In genomic region chr1:20255666-20256065, GRCh38 we compare ENCODE assay signal across 9 cellular contexts. TPM values are rescaled to one million over a fixed set of nuclear protein-coding genes. Genes with fewer than 3 reads are reported as not detected.
DNase-seq lines count a peak whose midpoint lies in the region; ATAC-seq and TF ChIP-seq lines count a peak whose summit lies in the region.
"Had no signal": no experiment of that assay in that cellular context is flagged by ENCODE, and none has a peak within 500 bp of the region (broad histone marks: within the 10 kb centered on the region; RNA-seq: fewer than 3 reads in every experiment).

No MANE protein-coding gene starts in this region.

- peak overlapping the region in 1 of 2 donors; percentile 2 for H3K9ac ChIP-seq in colonic mucosa (ENCODE audit: low read depth in 2 of 2, low read length in 2 of 2)
- H3K9ac ChIP-seq in smooth muscle cell (ENCODE audit: low read depth) = no peak overlapping the region

- peak overlapping the region; percentile 62 for H3K27ac ChIP-seq in colonic mucosa
- no peak overlapping the region for H3K27ac ChIP-seq in smooth muscle cell (ENCODE audit: low read depth)
- no peak overlapping the region for H3K27ac ChIP-seq in lower lobe of right lung

- CTCF ChIA-PET in activated CD8-positive, alpha-beta T cell treated with anti-CD3 and anti-CD28 coated beads for 36 hours (lab: Charles Lee) = interaction anchor here (1.2 to 1.3 kb wide), 2 partner anchors 106 to 170 kb away, joined by 3 read pairs; no protein-coding TSS in a partner anchor
- CTCF ChIA-PET in activated CD8-positive, alpha-beta T cell treated with anti-CD3 and anti-CD28 coated beads, Interleukin-2, amount 10 ng/mL, durations not matched to agents 7 days and 5 days (lab: Charles Lee) = no interaction called here

- no peaks in the 10 kb centered on the region for H3F3A ChIP-seq in smooth muscle cell (ENCODE audit: low read depth)

- H3K4me1 Mint-ChIP-seq in activated CD8-positive, alpha-beta T cell treated with anti-CD3 and anti-CD28 coated beads for 36 hours (ENCODE audit: low read depth) = no peaks in the 10 kb centered on the region
- H3K4me1 Mint-ChIP-seq in activated CD8-positive, alpha-beta T cell treated with anti-CD3 and anti-CD28 coated beads, Interleukin-2, amount 10 ng/mL, durations not matched to agents 7 days and 5 days (ENCODE audit: low read depth) = no peaks in the 10 kb centered on the region
- peaks cover under 1% of the 10 kb centered on the region for H3K4me1 Mint-ChIP-seq in type B pancreatic cell (ENCODE audit: unreplicated experiment)

- peaks cover 3% of the 10 kb centered on the region for H3K27me3 Mint-ChIP-seq in activated CD8-positive, alpha-beta T cell treated with anti-CD3 and anti-CD28 coated beads for 36 hours
- peaks cover 19% of the 10 kb centered on the region for H3K27me3 Mint-ChIP-seq in activated CD8-positive, alpha-beta T cell treated with anti-CD3 and anti-CD28 coated beads, Interleukin-2, amount 10 ng/mL, durations not matched to agents 7 days and 5 days (ENCODE audit: low read depth)
- H3K27me3 Mint-ChIP-seq in type B pancreatic cell = peaks cover 19% of the 10 kb centered on the region

- H3K9me3 ChIP-seq in colonic mucosa = no peaks in the 10 kb centered on the region
- H3K9me3 ChIP-seq in smooth muscle cell (replicated peaks; ENCODE audit: low read depth) = no peaks in the 10 kb centered on the region
- no peaks in the 10 kb centered on the region for H3K9me3 ChIP-seq in lower lobe of right lung

- peak overlapping the region; percentile 33 for H3K4me2 ChIP-seq in smooth muscle cell

- H3K27me3 ChIP-seq in colonic mucosa (no peaks in the 10 kb centered on the region), smooth muscle cell (ENCODE audit: low read depth) (peaks cover 7% of the 10 kb centered on the region), lower lobe of right lung (ENCODE audit: low read depth) (peaks cover 4% of the 10 kb centered on the region)

- no peaks in the 10 kb centered on the region for H3K9me3 Mint-ChIP-seq in activated CD8-positive, alpha-beta T cell treated with anti-CD3 and anti-CD28 coated beads for 36 hours
- H3K9me3 Mint-ChIP-seq in activated CD8-positive, alpha-beta T cell treated with anti-CD3 and anti-CD28 coated beads, Interleukin-2, amount 10 ng/mL, durations not matched to agents 7 days and 5 days (ENCODE audit: insufficient read depth) = no peaks in the 10 kb centered on the region
- peaks cover 5% of the 10 kb centered on the region for H3K9me3 Mint-ChIP-seq in type B pancreatic cell

- no peaks in the 10 kb centered on the region for H4K20me1 ChIP-seq in smooth muscle cell (ENCODE audit: low read depth)

- ATAC-seq in activated CD8-positive, alpha-beta T cell treated with anti-CD3 and anti-CD28 coated beads for 36 hours = peak; percentile 17
- ATAC-seq in activated CD8-positive, alpha-beta T cell treated with anti-CD3 and anti-CD28 coated beads, Interleukin-2, amount 10 ng/mL, durations not matched to agents 7 days and 5 days = no peak
- ATAC-seq in lower lobe of right lung = no peak

- intact Hi-C loops in activated CD8-positive, alpha-beta T cell treated with anti-CD3 and anti-CD28 coated beads for 36 hours (cut with micrococcal nuclease) = no loop called here
- intact Hi-C loops in colonic mucosa (cut with DNase I) (no loop called here), lower lobe of right lung (cut with DNase I) (no loop called here)

- H3K36me3 ChIP-seq in colonic mucosa (no peaks in the 10 kb centered on the region), smooth muscle cell (ENCODE audit: low read depth) (no peaks in the 10 kb centered on the region), lower lobe of right lung (no peaks in the 10 kb centered on the region)

- 28% methylated on average over 7 of the region's 7 CpGs for WGBS in smooth muscle cell (ENCODE audit: low lambda C conversion rate)

- peak overlapping the region; percentile 16 for H2AFZ ChIP-seq in smooth muscle cell (ENCODE audit: low read depth)

- H3K4me3 ChIP-seq in colonic mucosa (no peak overlapping the region), smooth muscle cell (no peak overlapping the region), lower lobe of right lung (no peak overlapping the region)

- DNase-seq in activated CD8-positive, alpha-beta T cell treated with anti-CD3 and anti-CD28 coated beads for 36 hours = peak; percentile 27
- DNase-seq in activated CD8-positive, alpha-beta T cell treated with anti-CD3 and anti-CD28 coated beads, Interleukin-2, amount 10 ng/mL, durations not matched to agents 7 days and 5 days = no peak
- DNase-seq in NCI-H510A (lab: John Stamatoyannopoulos, UW) (peak; percentile 80), colonic mucosa (peak; percentile 82), smooth muscle cell (lab: John Stamatoyannopoulos, UW; ENCODE audit: unreplicated experiment) (peak; percentile 4), lower lobe of right lung (no peak), type B pancreatic cell (ENCODE audit: extremely low spot score, unreplicated experiment) (no peak), NCI-H2081 (lab: John Stamatoyannopoulos, UW) (no peak)
- DNase-seq: stimulated activated CD4-positive, alpha-beta T cell treated with anti-CD3 and anti-CD28 coated beads, Interleukin-2, amount 100 ng/mL, for 24 hours had no signal

- H3K4me3 Mint-ChIP-seq in activated CD8-positive, alpha-beta T cell treated with anti-CD3 and anti-CD28 coated beads for 36 hours = no peak overlapping the region
- no peak overlapping the region for H3K4me3 Mint-ChIP-seq in activated CD8-positive, alpha-beta T cell treated with anti-CD3 and anti-CD28 coated beads, Interleukin-2, amount 10 ng/mL, durations not matched to agents 7 days and 5 days
- H3K4me3 Mint-ChIP-seq in type B pancreatic cell = no peak overlapping the region

- no peak overlapping the region for H3K27ac Mint-ChIP-seq in activated CD8-positive, alpha-beta T cell treated with anti-CD3 and anti-CD28 coated beads for 36 hours
- H3K27ac Mint-ChIP-seq in activated CD8-positive, alpha-beta T cell treated with anti-CD3 and anti-CD28 coated beads, Interleukin-2, amount 10 ng/mL, durations not matched to agents 7 days and 5 days = no peak overlapping the region
- no peak overlapping the region for H3K27ac Mint-ChIP-seq in type B pancreatic cell

- no peaks in the 10 kb centered on the region for H3K79me2 ChIP-seq in smooth muscle cell (ENCODE audit: low read depth)

- POLR2A ChIA-PET in activated CD8-positive, alpha-beta T cell treated with anti-CD3 and anti-CD28 coated beads for 36 hours (lab: Charles Lee) = no interaction called here
- POLR2A ChIA-PET in activated CD8-positive, alpha-beta T cell treated with anti-CD3 and anti-CD28 coated beads, Interleukin-2, amount 10 ng/mL, durations not matched to agents 7 days and 5 days (lab: Charles Lee) = no interaction called here

- TF ChIP-seq CTCF in activated CD8-positive, alpha-beta T cell treated with anti-CD3 and anti-CD28 coated beads for 36 hours (IDR thresholded peaks at IDR 0.05) = no peak
- TF ChIP-seq CTCF in colonic mucosa (IDR thresholded peaks at IDR 0.05) (no peak), smooth muscle cell (IDR thresholded peaks at IDR 0.05; ENCODE audit: borderline replicate concordance, insufficient read depth, poor library complexity, severe bottlenecking) (no peak), lower lobe of right lung (IDR thresholded peaks at IDR 0.05) (no peak), type B pancreatic cell (conservative IDR thresholded peaks at IDR 0.05) (no peak)

- H3K4me1 ChIP-seq in colonic mucosa (no peaks in the 10 kb centered on the region), smooth muscle cell (ENCODE audit: low read depth) (no peaks in the 10 kb centered on the region), lower lobe of right lung (no peaks in the 10 kb centered on the region)

- no peaks in the 10 kb centered on the region for H3K36me3 Mint-ChIP-seq in activated CD8-positive, alpha-beta T cell treated with anti-CD3 and anti-CD28 coated beads for 36 hours (ENCODE audit: low read depth)
- no peaks in the 10 kb centered on the region for H3K36me3 Mint-ChIP-seq in activated CD8-positive, alpha-beta T cell treated with anti-CD3 and anti-CD28 coated beads, Interleukin-2, amount 10 ng/mL, durations not matched to agents 7 days and 5 days (ENCODE audit: low read depth)
- no peaks in the 10 kb centered on the region for H3K36me3 Mint-ChIP-seq in type B pancreatic cell

RNA-seq across cellular contexts. Expression of gene VWA5B1, which starts 35.0 kb away (rescaled TPM):
- not detected for total RNA-seq in activated CD8-positive, alpha-beta T cell treated with anti-CD3 and anti-CD28 coated beads for 36 hours
- total RNA-seq in activated CD8-positive, alpha-beta T cell treated with anti-CD3 and anti-CD28 coated beads, Interleukin-2, amount 10 ng/mL, durations not matched to agents 7 days and 5 days = not detected
- total RNA-seq in colonic mucosa = under 1 TPM; 0.29 to 0.30 TPM
- total RNA-seq in smooth muscle cell = not detected in 2 replicates
- polyA plus RNA-seq in smooth muscle cell = not detected in 2 replicates
- total RNA-seq in lower lobe of right lung = 0.30 TPM
- 1.9 and 2.8 TPM in 2 replicates for total RNA-seq in type B pancreatic cell (ENCODE audit: low replicate concordance)

Comparison
In these comparisons a context has a peak if more than half of its experiments do, and no peak if none do; other contexts are left out.
1. DNase-seq: peak in activated CD8-positive, alpha-beta T cell treated with anti-CD3 and anti-CD28 coated beads for 36 hours (single experiment), NCI-H510A (single experiment), colonic mucosa (single experiment) and smooth muscle cell (single experiment); none in activated CD8-positive, alpha-beta T cell treated with anti-CD3 and anti-CD28 coated beads, Interleukin-2, amount 10 ng/mL, durations not matched to agents 7 days and 5 days (single experiment), lower lobe of right lung (single experiment), type B pancreatic cell (single experiment) and NCI-H2081 (0 of 2).